ENCODE assay signal across 1 cellular context in the genomic region with DNA sequence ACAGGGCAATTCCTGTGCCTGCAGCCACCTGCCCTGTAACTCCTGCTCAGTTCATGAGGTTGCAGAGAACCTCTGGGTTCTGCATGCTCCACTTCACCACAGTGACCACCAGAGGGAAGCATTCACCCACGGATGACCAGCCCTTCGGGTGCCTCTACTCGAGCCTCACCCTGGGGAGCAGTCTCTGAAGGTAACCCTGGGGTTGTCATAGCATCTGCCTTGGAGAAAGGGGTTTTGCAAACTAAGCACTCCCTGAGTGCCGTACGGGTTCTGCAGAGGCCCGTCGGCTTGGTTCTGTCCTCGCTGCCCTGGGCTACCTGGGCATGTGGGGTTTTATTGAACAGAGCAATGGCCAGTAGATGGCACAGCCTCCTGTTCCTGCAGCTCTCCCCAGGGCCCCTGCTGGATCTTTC.
TF ChIP-seq lines count a peak whose summit lies in the region.

No MANE protein-coding gene starts in this region.

TF ChIP-seq in WTC11, 78 proteins besides CTCF, POLR2A, EP300 and RAD21 (continued from another document):
- TF ChIP-seq, protein P1, sequence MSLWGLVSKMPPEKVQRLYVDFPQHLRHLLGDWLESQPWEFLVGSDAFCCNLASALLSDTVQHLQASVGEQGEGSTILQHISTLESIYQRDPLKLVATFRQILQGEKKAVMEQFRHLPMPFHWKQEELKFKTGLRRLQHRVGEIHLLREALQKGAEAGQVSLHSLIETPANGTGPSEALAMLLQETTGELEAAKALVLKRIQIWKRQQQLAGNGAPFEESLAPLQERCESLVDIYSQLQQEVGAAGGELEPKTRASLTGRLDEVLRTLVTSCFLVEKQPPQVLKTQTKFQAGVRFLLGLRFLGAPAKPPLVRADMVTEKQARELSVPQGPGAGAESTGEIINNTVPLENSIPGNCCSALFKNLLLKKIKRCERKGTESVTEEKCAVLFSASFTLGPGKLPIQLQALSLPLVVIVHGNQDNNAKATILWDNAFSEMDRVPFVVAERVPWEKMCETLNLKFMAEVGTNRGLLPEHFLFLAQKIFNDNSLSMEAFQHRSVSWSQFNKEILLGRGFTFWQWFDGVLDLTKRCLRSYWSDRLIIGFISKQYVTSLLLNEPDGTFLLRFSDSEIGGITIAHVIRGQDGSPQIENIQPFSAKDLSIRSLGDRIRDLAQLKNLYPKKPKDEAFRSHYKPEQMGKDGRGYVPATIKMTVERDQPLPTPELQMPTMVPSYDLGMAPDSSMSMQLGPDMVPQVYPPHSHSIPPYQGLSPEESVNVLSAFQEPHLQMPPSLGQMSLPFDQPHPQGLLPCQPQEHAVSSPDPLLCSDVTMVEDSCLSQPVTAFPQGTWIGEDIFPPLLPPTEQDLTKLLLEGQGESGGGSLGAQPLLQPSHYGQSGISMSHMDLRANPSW (CRISPR knock-in tag; conservative IDR thresholded peaks at IDR 0.05; ENCODE audit: low read depth) = no peak
- TF ChIP-seq, protein P2, sequence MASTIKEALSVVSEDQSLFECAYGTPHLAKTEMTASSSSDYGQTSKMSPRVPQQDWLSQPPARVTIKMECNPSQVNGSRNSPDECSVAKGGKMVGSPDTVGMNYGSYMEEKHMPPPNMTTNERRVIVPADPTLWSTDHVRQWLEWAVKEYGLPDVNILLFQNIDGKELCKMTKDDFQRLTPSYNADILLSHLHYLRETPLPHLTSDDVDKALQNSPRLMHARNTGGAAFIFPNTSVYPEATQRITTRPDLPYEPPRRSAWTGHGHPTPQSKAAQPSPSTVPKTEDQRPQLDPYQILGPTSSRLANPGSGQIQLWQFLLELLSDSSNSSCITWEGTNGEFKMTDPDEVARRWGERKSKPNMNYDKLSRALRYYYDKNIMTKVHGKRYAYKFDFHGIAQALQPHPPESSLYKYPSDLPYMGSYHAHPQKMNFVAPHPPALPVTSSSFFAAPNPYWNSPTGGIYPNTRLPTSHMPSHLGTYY (CRISPR knock-in tag; IDR thresholded peaks at IDR 0.05) = no peak
- TF ChIP-seq RORB (CRISPR knock-in tag; IDR thresholded peaks at IDR 0.05) = no peak
- TF ChIP-seq, protein P3, sequence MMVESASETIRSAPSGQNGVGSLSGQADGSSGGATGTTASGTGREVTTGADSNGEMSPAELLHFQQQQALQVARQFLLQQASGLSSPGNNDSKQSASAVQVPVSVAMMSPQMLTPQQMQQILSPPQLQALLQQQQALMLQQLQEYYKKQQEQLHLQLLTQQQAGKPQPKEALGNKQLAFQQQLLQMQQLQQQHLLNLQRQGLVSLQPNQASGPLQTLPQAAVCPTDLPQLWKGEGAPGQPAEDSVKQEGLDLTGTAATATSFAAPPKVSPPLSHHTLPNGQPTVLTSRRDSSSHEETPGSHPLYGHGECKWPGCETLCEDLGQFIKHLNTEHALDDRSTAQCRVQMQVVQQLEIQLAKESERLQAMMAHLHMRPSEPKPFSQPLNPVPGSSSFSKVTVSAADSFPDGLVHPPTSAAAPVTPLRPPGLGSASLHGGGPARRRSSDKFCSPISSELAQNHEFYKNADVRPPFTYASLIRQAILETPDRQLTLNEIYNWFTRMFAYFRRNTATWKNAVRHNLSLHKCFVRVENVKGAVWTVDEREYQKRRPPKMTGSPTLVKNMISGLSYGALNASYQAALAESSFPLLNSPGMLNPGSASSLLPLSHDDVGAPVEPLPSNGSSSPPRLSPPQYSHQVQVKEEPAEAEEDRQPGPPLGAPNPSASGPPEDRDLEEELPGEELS (CRISPR knock-in tag; IDR thresholded peaks at IDR 0.05) = no peak
- no peak for TF ChIP-seq TEAD4 (CRISPR knock-in tag; IDR thresholded peaks at IDR 0.05)
